33 cellular contexts compared by ENCODE assay signal in the genomic region with DNA sequence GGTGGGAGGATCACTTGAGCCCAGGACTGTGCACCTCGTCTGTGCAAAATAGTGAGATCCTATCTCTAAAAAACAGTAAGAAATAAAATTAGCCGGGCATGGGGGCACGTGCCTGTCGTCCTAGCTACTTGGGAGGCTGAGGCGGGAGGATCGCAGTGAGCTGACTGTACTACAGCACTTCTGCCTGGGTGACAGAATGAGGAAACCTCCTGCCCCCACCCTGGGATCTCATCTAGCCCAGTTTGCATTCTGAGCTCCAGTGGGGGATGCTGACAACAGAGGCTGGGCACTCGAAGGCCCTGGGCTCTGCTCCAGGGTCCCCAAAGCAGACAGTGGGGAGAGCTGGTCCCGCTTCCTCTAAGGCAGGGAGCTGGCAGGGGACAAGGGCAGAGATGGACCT. TPM values are rescaled to one million over a fixed set of nuclear protein-coding genes. Genes with fewer than 3 reads are reported as not detected.
"Had no signal": no experiment of that assay in that cellular context is flagged by ENCODE, and none has a peak within 500 bp of the region (broad histone marks: within the 10 kb centered on the region; RNA-seq: fewer than 3 reads in every experiment).

No MANE protein-coding gene starts in this region.

- H3K27me3 ChIP-seq: ascending aorta, breast epithelium, cardiac muscle cell, esophagus squamous epithelium had no signal

- H3K27me3 Mint-ChIP-seq: activated CD4-positive, alpha-beta memory T cell treated with anti-CD3 and anti-CD28 coated beads for 36 hours; activated CD4-positive, alpha-beta T cell treated with anti-CD3 and anti-CD28 coated beads for 36 hours; activated CD4-positive, alpha-beta T cell treated with anti-CD3 and anti-CD28 coated beads, Interleukin-2, amount 10 ng/mL, durations not matched to agents 24 days and 14 days; activated CD8-positive, alpha-beta memory T cell treated with anti-CD3 and anti-CD28 coated beads, Interleukin-2, amount 10 ng/mL, durations not matched to agents 7 days and 5 days; activated naive CD4-positive, alpha-beta T cell treated with anti-CD3 and anti-CD28 coated beads, Interleukin-2, amount 10 ng/mL, durations not matched to agents 7 days and 5 days; activated naive CD8-positive, alpha-beta T cell treated with anti-CD3 and anti-CD28 coated beads, Interleukin-2, amount 10 ng/mL, durations not matched to agents 7 days and 5 days; brain had no signal

- H3K36me3 Mint-ChIP-seq: activated CD8-positive, alpha-beta memory T cell treated with anti-CD3 and anti-CD28 coated beads, Interleukin-2, amount 10 ng/mL, durations not matched to agents 7 days and 5 days; activated naive CD4-positive, alpha-beta T cell treated with anti-CD3 and anti-CD28 coated beads, Interleukin-2, amount 10 ng/mL, durations not matched to agents 7 days and 5 days; activated naive CD4-positive, alpha-beta T cell treated with anti-CD3 and anti-CD28 coated beads, Interleukin-2, amount 50 U/mL, for 72 hours; activated naive CD8-positive, alpha-beta T cell treated with anti-CD3 and anti-CD28 coated beads, Interleukin-2, amount 10 ng/mL, durations not matched to agents 7 days and 5 days; brain had no signal

- H3K4me3 ChIP-seq: ascending aorta, breast epithelium, cardiac muscle cell, coronary artery, esophagus squamous epithelium, gastroesophageal sphincter had no signal

- H3K4me3 Mint-ChIP-seq: activated CD4-positive, alpha-beta memory T cell treated with anti-CD3 and anti-CD28 coated beads for 36 hours; activated CD4-positive, alpha-beta T cell treated with anti-CD3 and anti-CD28 coated beads for 36 hours; activated CD4-positive, alpha-beta T cell treated with anti-CD3 and anti-CD28 coated beads, Interleukin-2, amount 10 ng/mL, durations not matched to agents 24 days and 14 days; activated CD8-positive, alpha-beta memory T cell treated with anti-CD3 and anti-CD28 coated beads, Interleukin-2, amount 10 ng/mL, durations not matched to agents 7 days and 5 days; activated CD8-positive, alpha-beta T cell treated with anti-CD3 and anti-CD28 coated beads, Interleukin-2, amount 10 ng/mL, durations not matched to agents 7 days and 5 days; activated naive CD4-positive, alpha-beta T cell treated with anti-CD3 and anti-CD28 coated beads, Interleukin-2, amount 10 ng/mL, durations not matched to agents 7 days and 5 days; activated naive CD8-positive, alpha-beta T cell treated with anti-CD3 and anti-CD28 coated beads, Interleukin-2, amount 10 ng/mL, durations not matched to agents 7 days and 5 days; activated T-helper 1 cell treated with anti-CD3 and anti-CD28 coated beads, Interleukin-12 subunit alpha, Interleukin-12 subunit beta, Interleukin-2, Interleukin-4 antibody, amounts not matched to agents 30 ng/mL and 10 ng/mL and 1 ng/mL, durations not matched to agents 14 hours and 24 hours and 36 hours; brain; dendritic cell treated with granulocyte-macrophage colony-stimulating factor and Interleukin-4, amounts not matched to agents 40 ng/mL and 50 ng/mL, for 4 days; effector memory CD8-positive, alpha-beta T cell had no signal

- H3K4me1 Mint-ChIP-seq: activated CD4-positive, alpha-beta T cell treated with anti-CD3 and anti-CD28 coated beads for 36 hours; activated CD4-positive, alpha-beta T cell treated with anti-CD3 and anti-CD28 coated beads, Interleukin-2, amount 10 ng/mL, durations not matched to agents 24 days and 14 days; activated CD8-positive, alpha-beta memory T cell treated with anti-CD3 and anti-CD28 coated beads, Interleukin-2, amount 10 ng/mL, durations not matched to agents 7 days and 5 days; activated naive CD4-positive, alpha-beta T cell treated with anti-CD3 and anti-CD28 coated beads, Interleukin-2, amount 10 ng/mL, durations not matched to agents 7 days and 5 days had no signal

- DNase-seq: activated CD4-positive, alpha-beta memory T cell treated with anti-CD3 and anti-CD28 coated beads for 36 hours; activated CD4-positive, alpha-beta T cell treated with anti-CD3 and anti-CD28 coated beads for 36 hours; activated CD4-positive, alpha-beta T cell treated with anti-CD3 and anti-CD28 coated beads, Interleukin-2, amount 10 ng/mL, durations not matched to agents 24 days and 14 days; activated CD4-positive, CD25-positive, alpha-beta regulatory T cell; activated CD4-positive, CD25-positive, alpha-beta regulatory T cell treated with anti-CD3 and anti-CD28 coated beads, Interleukin-2, amount 50 U/mL, for 72 hours; activated CD8-positive, alpha-beta memory T cell treated with anti-CD3 and anti-CD28 coated beads, Interleukin-2, amount 10 ng/mL, durations not matched to agents 7 days and 5 days; activated CD8-positive, alpha-beta memory T cell treated with anti-CD3 and anti-CD28 coated beads, Interleukin-2, amount 50 U/mL, for 4 hours; activated CD8-positive, alpha-beta T cell treated with anti-CD3 and anti-CD28 coated beads, Interleukin-2, amount 10 ng/mL, durations not matched to agents 7 days and 5 days; activated effector memory CD4-positive, alpha-beta T cell treated with anti-CD3 and anti-CD28 coated beads, Interleukin-2, amount 50 U/mL, for 16 hours; activated naive CD4-positive, alpha-beta T cell treated with anti-CD3 and anti-CD28 coated beads, Interleukin-2, amount 10 ng/mL, durations not matched to agents 7 days and 5 days; activated naive CD8-positive, alpha-beta T cell treated with anti-CD3 and anti-CD28 coated beads, Interleukin-2, amount 10 ng/mL, durations not matched to agents 7 days and 5 days; activated T-cell treated with anti-CD3 and anti-CD28 coated beads, Interleukin-2, amount 50 U/mL, for 1 hour; activated T-cell treated with anti-CD3 and anti-CD28 coated beads, Interleukin-2, amount 50 U/mL, for 48 hours; central memory CD4-positive, alpha-beta T cell; effector CD4-positive, alpha-beta T cell; effector memory CD8-positive, alpha-beta T cell; esophagus squamous epithelium; foreskin melanocyte; T-helper 2 cell had no signal

- H3K27ac ChIP-seq: ascending aorta, breast epithelium, cardiac muscle cell, coronary artery, epithelial cell of prostate, esophagus squamous epithelium, gastroesophageal sphincter had no signal

- ATAC-seq: activated CD4-positive, alpha-beta T cell treated with anti-CD3 and anti-CD28 coated beads for 36 hours; activated CD8-positive, alpha-beta memory T cell treated with anti-CD3 and anti-CD28 coated beads, Interleukin-2, amount 10 ng/mL, durations not matched to agents 7 days and 5 days; activated CD8-positive, alpha-beta T cell treated with anti-CD3 and anti-CD28 coated beads, Interleukin-2, amount 10 ng/mL, durations not matched to agents 7 days and 5 days; activated naive CD4-positive, alpha-beta T cell treated with anti-CD3 and anti-CD28 coated beads, Interleukin-2, amount 50 U/mL, for 72 hours; effector memory CD8-positive, alpha-beta T cell; gastroesophageal sphincter had no signal

- H3K27ac Mint-ChIP-seq: activated CD4-positive, alpha-beta memory T cell treated with anti-CD3 and anti-CD28 coated beads for 36 hours; activated CD4-positive, alpha-beta T cell treated with anti-CD3 and anti-CD28 coated beads for 36 hours; activated CD4-positive, alpha-beta T cell treated with anti-CD3 and anti-CD28 coated beads, Interleukin-2, amount 10 ng/mL, durations not matched to agents 24 days and 14 days; activated CD8-positive, alpha-beta memory T cell treated with anti-CD3 and anti-CD28 coated beads, Interleukin-2, amount 10 ng/mL, durations not matched to agents 7 days and 5 days; activated CD8-positive, alpha-beta T cell treated with anti-CD3 and anti-CD28 coated beads, Interleukin-2, amount 10 ng/mL, durations not matched to agents 7 days and 5 days; activated naive CD4-positive, alpha-beta T cell treated with anti-CD3 and anti-CD28 coated beads, Interleukin-2, amount 10 ng/mL, durations not matched to agents 7 days and 5 days; activated naive CD8-positive, alpha-beta T cell treated with anti-CD3 and anti-CD28 coated beads, Interleukin-2, amount 10 ng/mL, durations not matched to agents 7 days and 5 days; activated T-helper 1 cell treated with anti-CD3 and anti-CD28 coated beads, Interleukin-12 subunit alpha, Interleukin-12 subunit beta, Interleukin-2, Interleukin-4 antibody, amounts not matched to agents 30 ng/mL and 10 ng/mL and 1 ng/mL, durations not matched to agents 14 hours and 24 hours and 36 hours; activated T-helper 2 cell treated with anti-CD3 and anti-CD28 coated beads, Interferon-gamma antibody, Interleukin-2, Interleukin-4, amounts not matched to agents 10 μg/mL and 5 μg/mL and 100 μg/mL, durations not matched to agents 14 hours and 24 hours and 36 hours; brain; dendritic cell treated with granulocyte-macrophage colony-stimulating factor and Interleukin-4, amounts not matched to agents 40 ng/mL and 50 ng/mL, for 4 days; effector memory CD8-positive, alpha-beta T cell had no signal

- H3K9me3 Mint-ChIP-seq: activated CD4-positive, alpha-beta memory T cell treated with anti-CD3 and anti-CD28 coated beads for 36 hours; activated CD4-positive, alpha-beta T cell treated with anti-CD3 and anti-CD28 coated beads, Interleukin-2, amount 10 ng/mL, durations not matched to agents 24 days and 14 days; activated naive CD4-positive, alpha-beta T cell treated with anti-CD3 and anti-CD28 coated beads, Interleukin-2, amount 10 ng/mL, durations not matched to agents 7 days and 5 days; activated naive CD4-positive, alpha-beta T cell treated with anti-CD3 and anti-CD28 coated beads, Interleukin-2, amount 50 U/mL, for 72 hours; activated naive CD8-positive, alpha-beta T cell treated with anti-CD3 and anti-CD28 coated beads, Interleukin-2, amount 10 ng/mL, durations not matched to agents 7 days and 5 days; activated T-helper 1 cell treated with anti-CD3 and anti-CD28 coated beads, Interleukin-12 subunit alpha, Interleukin-12 subunit beta, Interleukin-2, Interleukin-4 antibody, amounts not matched to agents 30 ng/mL and 10 ng/mL and 1 ng/mL, durations not matched to agents 14 hours and 24 hours and 36 hours; activated T-helper 2 cell treated with anti-CD3 and anti-CD28 coated beads, Interferon-gamma antibody, Interleukin-2, Interleukin-4, amounts not matched to agents 10 μg/mL and 5 μg/mL and 100 μg/mL, durations not matched to agents 14 hours and 24 hours and 36 hours; brain; dendritic cell treated with granulocyte-macrophage colony-stimulating factor and Interleukin-4, amounts not matched to agents 40 ng/mL and 50 ng/mL, for 4 days; effector memory CD8-positive, alpha-beta T cell had no signal

RNA-seq across cellular contexts. Expression of a gene that starts 39.1 kb away (rescaled TPM):
- total RNA-seq: activated CD4-positive, alpha-beta memory T cell treated with anti-CD3 and anti-CD28 coated beads for 36 hours; activated CD4-positive, alpha-beta T cell treated with anti-CD3 and anti-CD28 coated beads for 36 hours; activated CD4-positive, alpha-beta T cell treated with anti-CD3 and anti-CD28 coated beads, Interleukin-2, amount 10 ng/mL, durations not matched to agents 24 days and 14 days; activated CD8-positive, alpha-beta memory T cell treated with anti-CD3 and anti-CD28 coated beads for 36 hours; activated CD8-positive, alpha-beta memory T cell treated with anti-CD3 and anti-CD28 coated beads, Interleukin-2, amount 10 ng/mL, durations not matched to agents 7 days and 5 days; activated CD8-positive, alpha-beta T cell treated with anti-CD3 and anti-CD28 coated beads, Interleukin-2, amount 10 ng/mL, durations not matched to agents 7 days and 5 days; activated naive CD4-positive, alpha-beta T cell treated with anti-CD3 and anti-CD28 coated beads, Interleukin-2, amount 50 U/mL, for 72 hours; activated naive CD8-positive, alpha-beta T cell treated with anti-CD3 and anti-CD28 coated beads, Interleukin-2, amount 10 ng/mL, durations not matched to agents 7 days and 5 days; activated T-helper 1 cell treated with anti-CD3 and anti-CD28 coated beads, Interleukin-12 subunit alpha, Interleukin-12 subunit beta, Interleukin-2, Interleukin-4 antibody, amounts not matched to agents 30 ng/mL and 10 ng/mL and 1 ng/mL, durations not matched to agents 14 hours and 24 hours and 36 hours; activated T-helper 2 cell treated with anti-CD3 and anti-CD28 coated beads, Interferon-gamma antibody, Interleukin-2, Interleukin-4, amounts not matched to agents 10 μg/mL and 5 μg/mL and 100 μg/mL, durations not matched to agents 14 hours and 24 hours and 36 hours; cardiac muscle cell; fibroblast of villous mesenchyme; T-helper 1 cell treated with Interleukin-12 subunit alpha and Interleukin-12 subunit beta and Interleukin-4 antibody, amounts not matched to agents 30 ng/mL and 1 ng/mL, for 36 hours had no signal
